Comparison of ENCODE assay signal across 2 cellular contexts in the genomic region with DNA sequence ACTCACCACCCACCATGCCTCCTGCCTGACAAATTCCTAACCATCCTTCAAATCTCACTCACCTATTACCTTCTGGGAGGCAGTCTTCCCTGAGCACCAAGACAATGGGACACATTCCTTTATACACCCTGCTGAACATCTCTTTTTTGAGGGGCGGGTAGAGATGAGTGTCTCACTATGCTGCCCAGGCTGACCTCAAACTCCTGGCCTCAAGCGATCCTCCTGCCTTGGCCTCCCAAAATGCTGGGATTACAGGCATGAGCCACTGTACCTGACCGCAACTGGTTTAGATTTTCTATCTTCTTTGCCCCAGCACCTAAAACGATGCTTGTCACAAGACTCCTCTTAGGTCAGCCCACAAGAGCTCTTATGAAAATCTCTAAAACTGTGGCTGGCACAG.
TF ChIP-seq lines count a peak whose summit lies in the region.

No MANE protein-coding gene starts in this region.

TF ChIP-seq in HEK293, 187 proteins besides CTCF, POLR2A, EP300 and RAD21:
- TF ChIP-seq, protein P1, sequence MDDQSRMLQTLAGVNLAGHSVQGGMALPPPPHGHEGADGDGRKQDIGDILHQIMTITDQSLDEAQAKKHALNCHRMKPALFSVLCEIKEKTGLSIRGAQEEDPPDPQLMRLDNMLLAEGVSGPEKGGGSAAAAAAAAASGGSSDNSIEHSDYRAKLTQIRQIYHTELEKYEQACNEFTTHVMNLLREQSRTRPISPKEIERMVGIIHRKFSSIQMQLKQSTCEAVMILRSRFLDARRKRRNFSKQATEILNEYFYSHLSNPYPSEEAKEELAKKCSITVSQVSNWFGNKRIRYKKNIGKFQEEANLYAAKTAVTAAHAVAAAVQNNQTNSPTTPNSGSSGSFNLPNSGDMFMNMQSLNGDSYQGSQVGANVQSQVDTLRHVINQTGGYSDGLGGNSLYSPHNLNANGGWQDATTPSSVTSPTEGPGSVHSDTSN (CRISPR knock-in tag; IDR thresholded peaks at IDR 0.05) = no peak
- TF ChIP-seq ZNF133 (tag by site-specific recombination; IDR thresholded peaks at IDR 0.05) (no peak), ZNF121 (tag by site-specific recombination; IDR thresholded peaks at IDR 0.05) (0 out of 2 replicates have a peak, but pooled peaks have one; percentile 12), ZNF404 (tag by site-specific recombination; IDR thresholded peaks at IDR 0.05) (no peak), ZBTB1 (tag by site-specific recombination; IDR thresholded peaks at IDR 0.05) (no peak)
- TF ChIP-seq, protein P2, sequence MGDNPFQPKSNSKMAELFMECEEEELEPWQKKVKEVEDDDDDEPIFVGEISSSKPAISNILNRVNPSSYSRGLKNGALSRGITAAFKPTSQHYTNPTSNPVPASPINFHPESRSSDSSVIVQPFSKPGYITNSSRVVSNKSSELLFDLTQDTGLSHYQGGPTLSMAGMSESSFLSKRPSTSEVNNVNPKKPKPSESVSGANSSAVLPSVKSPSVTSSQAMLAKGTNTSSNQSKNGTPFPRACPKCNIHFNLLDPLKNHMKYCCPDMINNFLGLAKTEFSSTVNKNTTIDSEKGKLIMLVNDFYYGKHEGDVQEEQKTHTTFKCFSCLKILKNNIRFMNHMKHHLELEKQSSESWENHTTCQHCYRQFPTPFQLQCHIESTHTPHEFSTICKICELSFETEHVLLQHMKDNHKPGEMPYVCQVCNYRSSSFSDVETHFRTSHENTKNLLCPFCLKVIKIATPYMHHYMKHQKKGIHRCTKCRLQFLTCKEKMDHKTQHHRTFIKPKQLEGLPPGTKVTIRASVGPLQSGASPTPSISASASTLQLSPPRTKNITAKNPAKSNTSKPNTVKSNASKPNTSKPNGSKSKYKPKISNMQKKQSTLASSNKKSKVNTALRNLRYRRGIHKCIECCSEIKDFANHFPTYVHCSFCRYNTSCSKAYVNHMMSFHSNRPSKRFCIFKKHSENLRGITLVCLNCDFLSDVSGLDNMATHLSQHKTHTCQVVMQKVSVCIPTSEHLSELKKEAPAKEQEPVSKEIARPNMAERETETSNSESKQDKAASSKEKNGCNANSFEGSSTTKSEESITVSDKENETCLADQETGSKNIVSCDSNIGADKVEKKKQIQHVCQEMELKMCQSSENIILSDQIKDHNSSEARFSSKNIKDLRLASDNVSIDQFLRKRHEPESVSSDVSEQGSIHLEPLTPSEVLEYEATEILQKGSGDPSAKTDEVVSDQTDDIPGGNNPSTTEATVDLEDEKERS (tag by site-specific recombination; IDR thresholded peaks at IDR 0.05) = no peak

TF ChIP-seq in K562, 482 proteins besides CTCF, POLR2A, EP300 and RAD21:
- TF ChIP-seq RBM39 (optimal IDR thresholded peaks at IDR 0.05; ENCODE audit: low read depth, low read length) = no peak
- TF ChIP-seq ZNF121 (CRISPR knock-in tag; conservative IDR thresholded peaks at IDR 0.05) = peak; percentile 54; the same call in 1 of the 2 replicates
